9 cellular contexts compared by ENCODE assay signal in the genomic region with DNA sequence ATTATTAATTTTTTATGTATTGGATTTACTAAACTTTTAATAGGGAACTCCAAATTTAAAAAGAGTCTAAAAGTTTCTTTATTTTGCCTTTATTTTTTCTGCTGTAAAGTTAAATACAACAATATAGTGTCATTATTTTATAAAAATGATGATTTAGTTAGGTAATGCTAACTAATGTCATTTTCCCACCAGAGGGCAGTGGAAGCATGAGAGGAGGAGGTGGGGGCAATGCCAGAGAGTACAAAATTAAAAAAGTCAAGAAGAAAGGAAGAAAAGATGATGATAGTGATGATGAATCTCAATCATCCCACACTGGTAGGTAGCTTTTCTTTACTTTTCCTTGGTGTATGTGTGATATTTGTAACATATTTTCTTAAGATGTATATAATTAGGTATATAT. TPM values are rescaled to one million over a fixed set of nuclear protein-coding genes. Genes with fewer than 3 reads are reported as not detected.
DNase-seq lines count a peak whose midpoint lies in the region; ATAC-seq and TF ChIP-seq lines count a peak whose summit lies in the region.
"Had no signal": no experiment of that assay in that cellular context is flagged by ENCODE, and none has a peak within 500 bp of the region (broad histone marks: within the 10 kb centered on the region; RNA-seq: fewer than 3 reads in every experiment).

No MANE protein-coding gene starts in this region.

- no peaks in the 10 kb centered on the region for H3K27me3 ChIP-seq in CD4-positive, CD25-positive, alpha-beta regulatory T cell (ENCODE audit: control insufficient read depth, insufficient read depth, low read length)

- no peaks in the 10 kb centered on the region for H3K9me3 ChIP-seq in CD4-positive, CD25-positive, alpha-beta regulatory T cell (ENCODE audit: control insufficient read depth in 2 of 2, low read length in 2 of 2)

- peaks cover 0 to 5% (median 2%) of the 10 kb centered on the region in 4 donors for H3K4me1 Mint-ChIP-seq in CD4-positive, CD25-positive, alpha-beta regulatory T cell

- DNase-seq in CD4-positive, CD25-positive, alpha-beta regulatory T cell: peak in 2 of 3 donors; percentile 27 to 28
- DNase-seq in NCI-H2171 treated with DMSO at 0.1 percent for 48 hours (lab: John Stamatoyannopoulos, UW) (peak; percentile 56), fibroblast of pulmonary artery (ENCODE audit: low read depth) (peak; percentile 15), NCI-H2029 treated with DMSO at 0.1 percent for 48 hours (lab: John Stamatoyannopoulos, UW) (no peak), cortex of kidney (lab: John Stamatoyannopoulos, UW) (no peak)
- no peak for DNase-seq in effector CD8-positive, alpha-beta T cell (lab: John Stamatoyannopoulos, UW)

- H3K9me3 Mint-ChIP-seq in CD4-positive, CD25-positive, alpha-beta regulatory T cell: no peaks in the 10 kb centered on the region

- H3K4me3 ChIP-seq in CD4-positive, CD25-positive, alpha-beta regulatory T cell (ENCODE audit: low read depth, low read length): no peak overlapping the region
- H3K4me3 ChIP-seq in fibroblast of pulmonary artery (replicated peaks; ENCODE audit: low read depth, low read length): no peak overlapping the region

- peak; percentile 43 for TF ChIP-seq CTCF in fibroblast of pulmonary artery (IDR thresholded peaks at IDR 0.05; ENCODE audit: low read length, missing control alignments)

- no peak overlapping the region for H3K27ac ChIP-seq in CD4-positive, CD25-positive, alpha-beta regulatory T cell (ENCODE audit: insufficient read depth, low read length, poor library complexity, severe bottlenecking)
- H3K27ac ChIP-seq: parathyroid adenoma had no signal

- no peak overlapping the region for H3K27ac Mint-ChIP-seq in CD4-positive, CD25-positive, alpha-beta regulatory T cell

- H3K4me1 ChIP-seq in CD4-positive, CD25-positive, alpha-beta regulatory T cell (ENCODE audit: control insufficient read depth, insufficient read depth, low read length, poor library complexity, severe bottlenecking): no peaks in the 10 kb centered on the region

- H3K36me3 ChIP-seq in CD4-positive, CD25-positive, alpha-beta regulatory T cell (ENCODE audit: control insufficient read depth, insufficient read depth, low read length): peaks cover 76% of the 10 kb centered on the region

- no peak overlapping the region for H3K4me3 Mint-ChIP-seq in CD4-positive, CD25-positive, alpha-beta regulatory T cell

- H3K27me3 Mint-ChIP-seq in CD4-positive, CD25-positive, alpha-beta regulatory T cell: no peaks in the 10 kb centered on the region

- peaks cover 42% of the 10 kb centered on the region for H3K36me3 Mint-ChIP-seq in CD4-positive, CD25-positive, alpha-beta regulatory T cell

- no peak for ATAC-seq in CD4-positive, CD25-positive, alpha-beta regulatory T cell (ENCODE audit: low read depth in 2 of 2)
- ATAC-seq in GM21390 (IDR thresholded peaks at IDR 0.05; ENCODE audit: unreplicated experiment) (peak; percentile 52), GM19463 (IDR thresholded peaks at IDR 0.05; ENCODE audit: unreplicated experiment) (no peak)

RNA-seq across cellular contexts. Expression of a gene that starts 20.2 kb away (rescaled TPM):
- total RNA-seq in CD4-positive, CD25-positive, alpha-beta regulatory T cell: not detected
- not detected for polyA plus RNA-seq in CD4-positive, CD25-positive, alpha-beta regulatory T cell

RNA-seq across cellular contexts. Expression of a gene that starts 21.1 kb away (rescaled TPM):
- 19.1 TPM for total RNA-seq in CD4-positive, CD25-positive, alpha-beta regulatory T cell
- 10 to 100 TPM; 22.2 to 25.5 (median 24.4) TPM for polyA plus RNA-seq in CD4-positive, CD25-positive, alpha-beta regulatory T cell

Comparison
In these comparisons a context has a peak if more than half of its experiments do, and no peak if none do; other contexts are left out.
1. DNase-seq: peak in CD4-positive, CD25-positive, alpha-beta regulatory T cell (2 of 3), NCI-H2171 treated with DMSO at 0.1 percent for 48 hours (single experiment) and fibroblast of pulmonary artery (single experiment); none in NCI-H2029 treated with DMSO at 0.1 percent for 48 hours (single experiment), cortex of kidney (single experiment) and effector CD8-positive, alpha-beta T cell (single experiment).